ENCODE assay signal across 14 cellular contexts in the genomic region with DNA sequence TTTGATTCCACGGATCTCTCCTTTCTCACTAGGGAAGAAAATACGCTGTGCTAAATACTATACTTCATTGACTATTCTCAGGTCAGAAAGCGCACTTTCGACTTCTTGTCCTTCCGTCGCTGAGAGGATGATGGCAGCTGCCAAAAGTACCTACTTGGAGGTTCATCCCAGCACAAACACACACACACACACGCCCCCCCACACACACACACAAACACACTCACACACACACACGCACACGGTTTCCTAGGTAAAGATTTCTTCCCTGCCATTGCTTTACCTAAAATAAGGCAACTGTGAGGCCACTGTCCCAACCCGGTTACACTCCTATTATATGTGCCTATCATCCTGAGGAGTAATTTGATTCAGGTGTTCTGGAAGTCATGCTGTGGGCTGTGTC. TPM values are rescaled to one million over a fixed set of nuclear protein-coding genes. Genes with fewer than 3 reads are reported as not detected.
DNase-seq lines count a peak whose midpoint lies in the region; TF ChIP-seq lines count a peak whose summit lies in the region.
"Not testable (repeated sequence)": the region's sequence is repeated elsewhere in the genome, so short reads cannot be mapped to it uniquely, and the experiment has no call there.
"Had no signal": no experiment of that assay in that cellular context is flagged by ENCODE, and none has a peak within 500 bp of the region (broad histone marks: within the 10 kb centered on the region; RNA-seq: fewer than 3 reads in every experiment).

No MANE protein-coding gene starts in this region.

- TF ChIP-seq POLR2A in tibial nerve (IDR thresholded peaks at IDR 0.05), result not testable (repeated sequence)

- H3K4me1 ChIP-seq in Caco-2, right atrium auricular region, tibial nerve: not testable (repeated sequence)

- not testable (repeated sequence) for H3K27ac ChIP-seq in right atrium auricular region, tibial nerve

- POLR2A ChIA-PET in Caco-2 (lab: Charles Lee), result not testable (repeated sequence)

- not testable (repeated sequence) for H3K4me3 Mint-ChIP-seq in Caco-2 (ENCODE audit: unreplicated experiment); chondrocyte (ENCODE audit: unreplicated experiment); nephron progenitor cell

- 88 to 89% methylated on average over 8 of the region's 10 CpGs for WGBS in tibial nerve, 2 donors

- H3K27me3 ChIP-seq in Caco-2 (replicated peaks; ENCODE audit: control insufficient read depth, insufficient read depth, low read length); right atrium auricular region; tibial nerve: not testable (repeated sequence)

- CTCF ChIA-PET in Caco-2 (lab: Charles Lee), result not testable (repeated sequence)

- not testable (repeated sequence) for TF ChIP-seq EP300 in tibial nerve (IDR thresholded peaks at IDR 0.05)

- not testable (repeated sequence) for H3K4me1 Mint-ChIP-seq in Caco-2 (ENCODE audit: low read depth, unreplicated experiment); chondrocyte (ENCODE audit: low read depth); nephron progenitor cell

- intact Hi-C loops in Caco-2 (cut with micrococcal nuclease; ENCODE audit: unreplicated experiment), result not testable (repeated sequence)

- not testable (repeated sequence) for H3K36me3 Mint-ChIP-seq in Caco-2 (ENCODE audit: insufficient read depth, unreplicated experiment); chondrocyte (ENCODE audit: low read depth); nephron progenitor cell (ENCODE audit: low read depth)

- not testable (repeated sequence) for H3K9me3 ChIP-seq in Caco-2, right atrium auricular region, tibial nerve

- H3K27ac Mint-ChIP-seq in Caco-2 (ENCODE audit: unreplicated experiment); chondrocyte (ENCODE audit: unreplicated experiment); nephron progenitor cell: not testable (repeated sequence)

- H3K9me3 Mint-ChIP-seq in Caco-2 (ENCODE audit: unreplicated experiment); chondrocyte (ENCODE audit: low read depth); nephron progenitor cell: not testable (repeated sequence)

- H3K4me3 ChIP-seq in Caco-2 (ENCODE audit: low read depth, low read length); right atrium auricular region; tibial nerve: not testable (repeated sequence)

- DNase-seq in Caco-2, result peak; percentile 15 to 51
- peak; percentile 7 for DNase-seq in activated CD4-positive, alpha-beta T cell treated with anti-CD3 and anti-CD28 coated beads for 48 hours
- peak; percentile 18 to 20 for DNase-seq in activated T-cell treated with anti-CD3 and anti-CD28 coated beads, Interleukin-2, amount 50 U/mL, for 48 hours
- peak; percentile 99 for DNase-seq in chondrocyte (ENCODE audit: low spot score)
- peak; percentile 82 for DNase-seq in right atrium auricular region (ENCODE audit: low spot score)
- peak; percentile 4 for DNase-seq in nephron progenitor cell
- DNase-seq in stimulated activated CD4-positive, alpha-beta T cell treated with anti-CD3 and anti-CD28 coated beads, Interleukin-1b, Interleukin-23, amount 100 ng/mL, for 1 hour (ENCODE audit: low read depth in 2 of 2), result peak; percentile 0 to 6
- peak; percentile 53 to 57 for DNase-seq in tibial nerve (ENCODE audit: low spot score in 2 of 2)

- not testable (repeated sequence) for H3K36me3 ChIP-seq in Caco-2 (ENCODE audit: control insufficient read depth, insufficient read depth, low read length); right atrium auricular region; tibial nerve

- BruUV-seq in Caco-2 (replicated peaks; lab: Mats Ljungman, UMichigan), result not testable (repeated sequence)

- not testable (repeated sequence) for TF ChIP-seq CTCF in Caco-2 (IDR thresholded peaks at IDR 0.05; ENCODE audit: insufficient read depth in 1 of 2, low read depth in 1 of 2, low read length in 1 of 2, severe bottlenecking in 1 of 2, unreplicated experiment in 1 of 2); chondrocyte (IDR thresholded peaks at IDR 0.05); right atrium auricular region (IDR thresholded peaks at IDR 0.05); nephron progenitor cell (IDR thresholded peaks at IDR 0.05); tibial nerve (IDR thresholded peaks at IDR 0.05)

- H3K27me3 Mint-ChIP-seq in Caco-2 (ENCODE audit: insufficient read depth, unreplicated experiment); chondrocyte (ENCODE audit: low read depth); nephron progenitor cell (ENCODE audit: low read depth, poor library complexity): not testable (repeated sequence)

RNA-seq across cellular contexts. Expression of a gene that starts 4.3 kb away (rescaled TPM):
- total RNA-seq in Caco-2 (2022), result not detected in 2 replicates
- total RNA-seq in chondrocyte, result not detected in 3 replicates
- not detected for total RNA-seq in right atrium auricular region
- not detected for total RNA-seq in tibial nerve
- total RNA-seq: activated T-helper 17 cell treated with anti-CD3 and anti-CD28 coated beads, Interleukin-2, amount 50 U/mL, for 72 hours; fibroblast of villous mesenchyme; GM12878; K562; SJCRH30; T-helper 2 cell treated with Interferon-gamma antibody and Interleukin-4, amounts not matched to agents 100 ng/mL and 5 ng/mL, for 36 hours had no signal

RNA-seq across cellular contexts. Expression of a gene that starts 9.0 kb away (rescaled TPM):
- not detected in 2 replicates for total RNA-seq in Caco-2 (2022)
- total RNA-seq in chondrocyte, result not detected in 3 replicates
- total RNA-seq in right atrium auricular region, result not detected
- not detected for total RNA-seq in tibial nerve
- total RNA-seq: activated T-helper 17 cell treated with anti-CD3 and anti-CD28 coated beads, Interleukin-2, amount 50 U/mL, for 72 hours; fibroblast of villous mesenchyme; GM12878; K562; SJCRH30; T-helper 2 cell treated with Interferon-gamma antibody and Interleukin-4, amounts not matched to agents 100 ng/mL and 5 ng/mL, for 36 hours had no signal

RNA-seq across cellular contexts. Expression of a gene that starts 13.8 kb away (rescaled TPM):
- not detected in 2 replicates for total RNA-seq in Caco-2 (2022)
- total RNA-seq in chondrocyte, result not detected in 3 replicates
- not detected for total RNA-seq in right atrium auricular region
- not detected for total RNA-seq in tibial nerve
- total RNA-seq: activated T-helper 17 cell treated with anti-CD3 and anti-CD28 coated beads, Interleukin-2, amount 50 U/mL, for 72 hours; fibroblast of villous mesenchyme; GM12878; K562; SJCRH30; T-helper 2 cell treated with Interferon-gamma antibody and Interleukin-4, amounts not matched to agents 100 ng/mL and 5 ng/mL, for 36 hours had no signal

RNA-seq across cellular contexts. Expression of a gene that starts 18.5 kb away (rescaled TPM):
- not detected in 2 replicates for total RNA-seq in Caco-2 (2022)
- not detected in 3 replicates for total RNA-seq in chondrocyte
- total RNA-seq in right atrium auricular region, result not detected
- not detected for total RNA-seq in tibial nerve
- total RNA-seq: activated T-helper 17 cell treated with anti-CD3 and anti-CD28 coated beads, Interleukin-2, amount 50 U/mL, for 72 hours; fibroblast of villous mesenchyme; GM12878; K562; SJCRH30; T-helper 2 cell treated with Interferon-gamma antibody and Interleukin-4, amounts not matched to agents 100 ng/mL and 5 ng/mL, for 36 hours had no signal

RNA-seq across cellular contexts. Expression of a gene that starts 23.3 kb away (rescaled TPM):
- total RNA-seq in Caco-2 (2022), result not detected in 2 replicates
- not detected in 3 replicates for total RNA-seq in chondrocyte
- not detected for total RNA-seq in right atrium auricular region
- not detected for total RNA-seq in tibial nerve
- total RNA-seq: activated T-helper 17 cell treated with anti-CD3 and anti-CD28 coated beads, Interleukin-2, amount 50 U/mL, for 72 hours; fibroblast of villous mesenchyme; GM12878; K562; SJCRH30; T-helper 2 cell treated with Interferon-gamma antibody and Interleukin-4, amounts not matched to agents 100 ng/mL and 5 ng/mL, for 36 hours had no signal

Comparison
In these comparisons a context has a peak if more than half of its experiments do, and no peak if none do; other contexts are left out.
1. DNase-seq: peak in every context shown above with its lines; median percentile 99 in chondrocyte; 82 in right atrium auricular region; 55 in tibial nerve; 33 in Caco-2; 19 in activated T-cell treated with anti-CD3 and anti-CD28 coated beads, Interleukin-2, amount 50 U/mL, for 48 hours; 7 in activated CD4-positive, alpha-beta T cell treated with anti-CD3 and anti-CD28 coated beads for 48 hours; 4 in nephron progenitor cell; 3 in stimulated activated CD4-positive, alpha-beta T cell treated with anti-CD3 and anti-CD28 coated beads, Interleukin-1b, Interleukin-23, amount 100 ng/mL, for 1 hour.